In the genomic region with DNA sequence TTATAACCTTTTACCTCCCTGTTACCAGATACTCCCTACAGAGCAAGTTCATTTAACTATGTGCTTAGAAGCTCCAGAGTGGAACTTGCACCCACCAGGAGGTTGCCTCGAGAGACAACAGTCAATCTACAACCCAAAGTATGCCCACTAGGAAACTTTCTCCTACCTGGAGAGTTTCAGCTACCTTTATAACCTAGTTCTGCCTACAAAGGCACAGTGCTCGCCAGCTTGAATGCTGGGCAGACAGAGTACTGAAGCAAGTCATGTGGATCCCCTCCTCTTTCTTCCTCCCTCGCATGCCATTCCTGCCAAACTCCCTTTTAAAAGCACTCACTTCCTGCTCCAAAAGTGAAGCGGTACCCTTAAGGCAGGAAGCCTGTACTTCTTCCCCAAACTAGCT, we compare ENCODE assay signal across 1 cellular context.
TF ChIP-seq lines count a peak whose summit lies in the region.

No MANE protein-coding gene starts in this region.

TF ChIP-seq in WTC11, 78 proteins besides CTCF, POLR2A, EP300 and RAD21 (continued from another document):
- no peak for TF ChIP-seq ZNF671 (CRISPR knock-in tag; IDR thresholded peaks at IDR 0.05)
- 0 out of 2 replicates have a peak, but pooled peaks have one; percentile 18 for TF ChIP-seq GTF2I (CRISPR knock-in tag; conservative IDR thresholded peaks at IDR 0.05)
- TF ChIP-seq, protein P1, sequence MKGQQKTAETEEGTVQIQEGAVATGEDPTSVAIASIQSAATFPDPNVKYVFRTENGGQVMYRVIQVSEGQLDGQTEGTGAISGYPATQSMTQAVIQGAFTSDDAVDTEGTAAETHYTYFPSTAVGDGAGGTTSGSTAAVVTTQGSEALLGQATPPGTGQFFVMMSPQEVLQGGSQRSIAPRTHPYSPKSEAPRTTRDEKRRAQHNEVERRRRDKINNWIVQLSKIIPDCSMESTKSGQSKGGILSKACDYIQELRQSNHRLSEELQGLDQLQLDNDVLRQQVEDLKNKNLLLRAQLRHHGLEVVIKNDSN (CRISPR knock-in tag; IDR thresholded peaks at IDR 0.05): no peak; the same call in 1 of the 2 replicates
- TF ChIP-seq JAZF1 (CRISPR knock-in tag; IDR thresholded peaks at IDR 0.05): no peak
- TF ChIP-seq NR3C1 (CRISPR knock-in tag; conservative IDR thresholded peaks at IDR 0.05; ENCODE audit: low read depth): no peak
- no peak for TF ChIP-seq FOXJ3 (CRISPR knock-in tag; IDR thresholded peaks at IDR 0.05; ENCODE audit: borderline replicate concordance)
- TF ChIP-seq, protein P2, sequence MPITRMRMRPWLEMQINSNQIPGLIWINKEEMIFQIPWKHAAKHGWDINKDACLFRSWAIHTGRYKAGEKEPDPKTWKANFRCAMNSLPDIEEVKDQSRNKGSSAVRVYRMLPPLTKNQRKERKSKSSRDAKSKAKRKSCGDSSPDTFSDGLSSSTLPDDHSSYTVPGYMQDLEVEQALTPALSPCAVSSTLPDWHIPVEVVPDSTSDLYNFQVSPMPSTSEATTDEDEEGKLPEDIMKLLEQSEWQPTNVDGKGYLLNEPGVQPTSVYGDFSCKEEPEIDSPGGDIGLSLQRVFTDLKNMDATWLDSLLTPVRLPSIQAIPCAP (CRISPR knock-in tag; IDR thresholded peaks at IDR 0.05): no peak
- TF ChIP-seq, protein P3, sequence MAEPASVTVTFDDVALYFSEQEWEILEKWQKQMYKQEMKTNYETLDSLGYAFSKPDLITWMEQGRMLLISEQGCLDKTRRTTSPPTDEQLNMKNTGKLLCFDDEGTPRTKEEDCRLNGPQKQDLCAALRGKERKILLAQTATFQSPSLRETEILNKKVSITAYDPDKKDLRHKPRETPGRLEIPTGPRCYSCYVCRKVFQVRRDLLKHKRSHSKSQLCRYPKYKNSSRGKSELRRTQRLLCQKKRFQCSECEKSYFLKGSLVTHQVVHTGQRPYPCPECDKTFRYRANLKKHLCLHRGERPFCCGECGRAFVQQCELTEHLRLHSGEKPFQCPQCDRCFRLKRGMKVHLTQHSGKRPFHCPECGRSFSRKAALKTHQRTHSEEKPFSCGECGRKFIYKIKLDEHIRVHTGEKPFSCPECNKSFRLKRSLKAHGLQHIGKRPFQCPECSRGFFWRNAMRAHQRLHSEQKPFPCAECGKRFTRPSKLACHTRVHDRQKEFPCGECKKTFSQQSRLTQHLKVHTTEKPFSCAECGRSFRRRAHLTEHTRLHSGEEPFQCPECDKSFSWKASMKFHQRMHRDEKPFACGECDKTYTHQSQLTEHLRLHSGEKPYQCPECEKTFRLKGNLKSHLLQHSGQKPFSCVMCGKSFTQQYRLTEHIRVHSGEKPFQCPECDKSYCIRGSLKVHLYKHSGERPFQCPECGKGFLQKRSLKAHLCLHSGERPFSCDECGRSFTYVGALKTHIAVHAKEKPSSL (CRISPR knock-in tag; conservative IDR thresholded peaks at IDR 0.05): no peak
- TF ChIP-seq NFYB (CRISPR knock-in tag; conservative IDR thresholded peaks at IDR 0.05; ENCODE audit: low read depth): no peak
- no peak for TF ChIP-seq ATF1 (CRISPR knock-in tag; IDR thresholded peaks at IDR 0.05)
- no peak for TF ChIP-seq SP1 (CRISPR knock-in tag; conservative IDR thresholded peaks at IDR 0.05)
- no peak for TF ChIP-seq ESRRA (CRISPR knock-in tag; IDR thresholded peaks at IDR 0.05; ENCODE audit: borderline replicate concordance)
- no peak for TF ChIP-seq NR1H2 (CRISPR knock-in tag; IDR thresholded peaks at IDR 0.05)
- TF ChIP-seq GRHL2 (CRISPR knock-in tag; IDR thresholded peaks at IDR 0.05; ENCODE audit: insufficient replicate concordance, severe bottlenecking): no peak
- TF ChIP-seq, protein P4, sequence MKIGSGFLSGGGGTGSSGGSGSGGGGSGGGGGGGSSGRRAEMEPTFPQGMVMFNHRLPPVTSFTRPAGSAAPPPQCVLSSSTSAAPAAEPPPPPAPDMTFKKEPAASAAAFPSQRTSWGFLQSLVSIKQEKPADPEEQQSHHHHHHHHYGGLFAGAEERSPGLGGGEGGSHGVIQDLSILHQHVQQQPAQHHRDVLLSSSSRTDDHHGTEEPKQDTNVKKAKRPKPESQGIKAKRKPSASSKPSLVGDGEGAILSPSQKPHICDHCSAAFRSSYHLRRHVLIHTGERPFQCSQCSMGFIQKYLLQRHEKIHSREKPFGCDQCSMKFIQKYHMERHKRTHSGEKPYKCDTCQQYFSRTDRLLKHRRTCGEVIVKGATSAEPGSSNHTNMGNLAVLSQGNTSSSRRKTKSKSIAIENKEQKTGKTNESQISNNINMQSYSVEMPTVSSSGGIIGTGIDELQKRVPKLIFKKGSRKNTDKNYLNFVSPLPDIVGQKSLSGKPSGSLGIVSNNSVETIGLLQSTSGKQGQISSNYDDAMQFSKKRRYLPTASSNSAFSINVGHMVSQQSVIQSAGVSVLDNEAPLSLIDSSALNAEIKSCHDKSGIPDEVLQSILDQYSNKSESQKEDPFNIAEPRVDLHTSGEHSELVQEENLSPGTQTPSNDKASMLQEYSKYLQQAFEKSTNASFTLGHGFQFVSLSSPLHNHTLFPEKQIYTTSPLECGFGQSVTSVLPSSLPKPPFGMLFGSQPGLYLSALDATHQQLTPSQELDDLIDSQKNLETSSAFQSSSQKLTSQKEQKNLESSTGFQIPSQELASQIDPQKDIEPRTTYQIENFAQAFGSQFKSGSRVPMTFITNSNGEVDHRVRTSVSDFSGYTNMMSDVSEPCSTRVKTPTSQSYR (CRISPR knock-in tag; IDR thresholded peaks at IDR 0.05): no peak
- TF ChIP-seq, protein P5, sequence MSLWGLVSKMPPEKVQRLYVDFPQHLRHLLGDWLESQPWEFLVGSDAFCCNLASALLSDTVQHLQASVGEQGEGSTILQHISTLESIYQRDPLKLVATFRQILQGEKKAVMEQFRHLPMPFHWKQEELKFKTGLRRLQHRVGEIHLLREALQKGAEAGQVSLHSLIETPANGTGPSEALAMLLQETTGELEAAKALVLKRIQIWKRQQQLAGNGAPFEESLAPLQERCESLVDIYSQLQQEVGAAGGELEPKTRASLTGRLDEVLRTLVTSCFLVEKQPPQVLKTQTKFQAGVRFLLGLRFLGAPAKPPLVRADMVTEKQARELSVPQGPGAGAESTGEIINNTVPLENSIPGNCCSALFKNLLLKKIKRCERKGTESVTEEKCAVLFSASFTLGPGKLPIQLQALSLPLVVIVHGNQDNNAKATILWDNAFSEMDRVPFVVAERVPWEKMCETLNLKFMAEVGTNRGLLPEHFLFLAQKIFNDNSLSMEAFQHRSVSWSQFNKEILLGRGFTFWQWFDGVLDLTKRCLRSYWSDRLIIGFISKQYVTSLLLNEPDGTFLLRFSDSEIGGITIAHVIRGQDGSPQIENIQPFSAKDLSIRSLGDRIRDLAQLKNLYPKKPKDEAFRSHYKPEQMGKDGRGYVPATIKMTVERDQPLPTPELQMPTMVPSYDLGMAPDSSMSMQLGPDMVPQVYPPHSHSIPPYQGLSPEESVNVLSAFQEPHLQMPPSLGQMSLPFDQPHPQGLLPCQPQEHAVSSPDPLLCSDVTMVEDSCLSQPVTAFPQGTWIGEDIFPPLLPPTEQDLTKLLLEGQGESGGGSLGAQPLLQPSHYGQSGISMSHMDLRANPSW (CRISPR knock-in tag; conservative IDR thresholded peaks at IDR 0.05; ENCODE audit: low read depth): no peak
- TF ChIP-seq, protein P6, sequence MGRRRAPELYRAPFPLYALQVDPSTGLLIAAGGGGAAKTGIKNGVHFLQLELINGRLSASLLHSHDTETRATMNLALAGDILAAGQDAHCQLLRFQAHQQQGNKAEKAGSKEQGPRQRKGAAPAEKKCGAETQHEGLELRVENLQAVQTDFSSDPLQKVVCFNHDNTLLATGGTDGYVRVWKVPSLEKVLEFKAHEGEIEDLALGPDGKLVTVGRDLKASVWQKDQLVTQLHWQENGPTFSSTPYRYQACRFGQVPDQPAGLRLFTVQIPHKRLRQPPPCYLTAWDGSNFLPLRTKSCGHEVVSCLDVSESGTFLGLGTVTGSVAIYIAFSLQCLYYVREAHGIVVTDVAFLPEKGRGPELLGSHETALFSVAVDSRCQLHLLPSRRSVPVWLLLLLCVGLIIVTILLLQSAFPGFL (CRISPR knock-in tag; IDR thresholded peaks at IDR 0.05; ENCODE audit: borderline replicate concordance): no peak
- TF ChIP-seq ZNF121 (CRISPR knock-in tag; IDR thresholded peaks at IDR 0.05): no peak
TF ChIP-seq in WTC11: peak in this region for 7.
